In genomic region chr13:109779074-109779473, GRCh38 we compare ENCODE assay signal across 8 cellular contexts. TPM values are rescaled to one million over a fixed set of nuclear protein-coding genes. Genes with fewer than 3 reads are reported as not detected.
A peak's percentile ranks its signal among the peaks of the same experiment; 100 is the strongest.
DNase-seq lines count a peak whose midpoint lies in the region; ATAC-seq and TF ChIP-seq lines count a peak whose summit lies in the region.

No MANE protein-coding gene starts in this region.

- peak overlapping the region; percentile 20; the same call in 1 of the 2 replicates for H3K27ac Mint-ChIP-seq in WTC11

- H2AK5ac ChIP-seq in trophoblast cell (ENCODE audit: low read length): no peak overlapping the region

- H3K36me3 ChIP-seq in endocrine pancreas (ENCODE audit: control insufficient read depth, insufficient read depth, low read length): peaks cover 11% of the 10 kb centered on the region
- H3K36me3 ChIP-seq in trophoblast cell (ENCODE audit: control insufficient read depth in 1 of 2, insufficient read depth in 2 of 2, low read length in 2 of 2): peaks cover 19 to 22% of the 10 kb centered on the region in 2 experiments

- peaks cover 46% of the 10 kb centered on the region for H3K4me1 Mint-ChIP-seq in WTC11

- no peak overlapping the region for H3K18ac ChIP-seq in trophoblast cell (ENCODE audit: low read length)

- no peak for TF ChIP-seq CTCF in WTC11 (IDR thresholded peaks at IDR 0.05)

- H4K91ac ChIP-seq in trophoblast cell (ENCODE audit: low read depth, low read length): no peak overlapping the region

- no peak overlapping the region for H3K27ac ChIP-seq in trophoblast cell (ENCODE audit: low read depth, low read length)

- H4K8ac ChIP-seq in trophoblast cell (ENCODE audit: low read depth, low read length): no peak overlapping the region

- H2BK5ac ChIP-seq in trophoblast cell (ENCODE audit: low read depth, low read length, poor library complexity): no peak overlapping the region

- no peaks in the 10 kb centered on the region for H3K9me3 ChIP-seq in endocrine pancreas (ENCODE audit: control insufficient read depth, low read length)
- H3K9me3 ChIP-seq in trophoblast cell (ENCODE audit: insufficient read depth, low read depth, low read length): peaks cover 2% of the 10 kb centered on the region

- no peaks in the 10 kb centered on the region for H3K9me3 Mint-ChIP-seq in WTC11

- no peaks in the 10 kb centered on the region for H3K79me1 ChIP-seq in trophoblast cell (ENCODE audit: low read length)

- ATAC-seq in WTC11: no peak
- no peak for ATAC-seq in GM18907 (IDR thresholded peaks at IDR 0.05; ENCODE audit: unreplicated experiment)

- CTCF ChIA-PET in WTC11 (lab: Charles Lee): no interaction called here

- H3K79me2 ChIP-seq in trophoblast cell (ENCODE audit: control insufficient read depth, insufficient read depth, low read length, poor library complexity): peaks cover under 1% of the 10 kb centered on the region

- no peak overlapping the region for H2BK12ac ChIP-seq in trophoblast cell (ENCODE audit: low read length)

- no peak overlapping the region for H2BK120ac ChIP-seq in trophoblast cell (ENCODE audit: insufficient read depth, low read length, poor library complexity)

- H3K9ac ChIP-seq in endocrine pancreas (ENCODE audit: control insufficient read depth, insufficient read depth, low read length): peak overlapping the region; percentile 67
- H3K9ac ChIP-seq in trophoblast cell (ENCODE audit: low read length): no peak overlapping the region

- H3K14ac ChIP-seq in trophoblast cell (ENCODE audit: low read length): no peak overlapping the region

- H3K27me3 ChIP-seq in endocrine pancreas (ENCODE audit: control insufficient read depth, insufficient read depth, low read length) (no peaks in the 10 kb centered on the region), trophoblast cell (ENCODE audit: insufficient read depth, low read length) (no peaks in the 10 kb centered on the region)

- H3K23ac ChIP-seq in trophoblast cell (ENCODE audit: low read length): no peak overlapping the region

- H3K4ac ChIP-seq in trophoblast cell (ENCODE audit: low read depth, low read length): no peak overlapping the region

- POLR2A ChIA-PET in WTC11 (lab: Charles Lee): no interaction called here

- DNase-seq in DMS79 treated with DMSO at 0.1 percent for 48 hours (lab: John Stamatoyannopoulos, UW): peak; percentile 40
- no peak for DNase-seq in DMS79 (lab: John Stamatoyannopoulos, UW)
- no peak for DNase-seq in WTC11 (ENCODE audit: low spot score)
- DNase-seq in stimulated activated CD8-positive, alpha-beta memory T cell treated with anti-CD3 and anti-CD28 coated beads, Interleukin-4, amount 100 ng/mL, for 48 hours: peak; percentile 40
- DNase-seq in GM19240 (ENCODE audit: insufficient read length, low spot score): no peak
- DNase-seq in trophoblast cell: no peak

- no peak overlapping the region for H4K12ac ChIP-seq in trophoblast cell (ENCODE audit: low read depth, low read length)

- no peak overlapping the region for H3K4me2 ChIP-seq in trophoblast cell (ENCODE audit: low read length)

- WGBS in trophoblast cell (ENCODE audit: extremely low coverage, insufficient coverage, insufficient read length): no CpG with 5 or more reads among the region's 4 CpGs

- H3K4me3 Mint-ChIP-seq in WTC11: peak overlapping the region; percentile 61

- H3K4me3 ChIP-seq in endocrine pancreas (ENCODE audit: control insufficient read depth, insufficient read depth, low read length) (peak overlapping the region; percentile 92), trophoblast cell (ENCODE audit: low read depth, low read length) (no peak overlapping the region)

- no peak overlapping the region for H2AFZ ChIP-seq in trophoblast cell (ENCODE audit: insufficient read depth, low read length, poor library complexity)

- H3K27me3 Mint-ChIP-seq in WTC11 (ENCODE audit: low read depth): no peaks in the 10 kb centered on the region

- peaks cover 17% of the 10 kb centered on the region for H3K36me3 Mint-ChIP-seq in WTC11

- H3K4me1 ChIP-seq in endocrine pancreas (ENCODE audit: control insufficient read depth, insufficient read depth, low read length): peaks cover 12% of the 10 kb centered on the region
- H3K4me1 ChIP-seq in trophoblast cell (ENCODE audit: control insufficient read depth in 1 of 2, insufficient read depth in 2 of 2, low read length in 2 of 2): peaks cover 6 to 14% of the 10 kb centered on the region in 2 experiments

TF ChIP-seq in WTC11, 78 proteins besides CTCF, POLR2A, EP300 and RAD21 (continues in another document):
- TF ChIP-seq PREB (CRISPR knock-in tag; IDR thresholded peaks at IDR 0.05; ENCODE audit: borderline replicate concordance) (no peak), PRRX2 (CRISPR knock-in tag; IDR thresholded peaks at IDR 0.05) (no peak), TP53 (CRISPR knock-in tag; IDR thresholded peaks at IDR 0.05) (no peak), FOXJ3 (CRISPR knock-in tag; IDR thresholded peaks at IDR 0.05; ENCODE audit: borderline replicate concordance) (no peak), PRDM15 (CRISPR knock-in tag; IDR thresholded peaks at IDR 0.05) (no peak), MLX (CRISPR knock-in tag; IDR thresholded peaks at IDR 0.05) (no peak), E2F5 (CRISPR knock-in tag; IDR thresholded peaks at IDR 0.05) (no peak), ZNF396 (CRISPR knock-in tag; IDR thresholded peaks at IDR 0.05; ENCODE audit: borderline replicate concordance) (no peak), ESRRA (CRISPR knock-in tag; IDR thresholded peaks at IDR 0.05; ENCODE audit: borderline replicate concordance) (no peak), HMGXB4 (CRISPR knock-in tag; IDR thresholded peaks at IDR 0.05) (no peak), ZNF121 (CRISPR knock-in tag; IDR thresholded peaks at IDR 0.05) (no peak)

RNA-seq across cellular contexts. Expression of gene IRS2, which starts 7.3 kb away (rescaled TPM):
- total RNA-seq in WTC11 (2021): 17.9 to 20.5 TPM (median 18.6 TPM) in 3 replicates
- 6.2 and 6.6 TPM in 2 replicates for polyA plus RNA-seq in trophoblast cell (2013)

Comparison
In these comparisons a context has a peak if more than half of its experiments do, and no peak if none do; other contexts are left out.
1. DNase-seq: peak in DMS79 treated with DMSO at 0.1 percent for 48 hours (single experiment) and stimulated activated CD8-positive, alpha-beta memory T cell treated with anti-CD3 and anti-CD28 coated beads, Interleukin-4, amount 100 ng/mL, for 48 hours (single experiment); none in DMS79 (single experiment), WTC11 (single experiment), GM19240 (single experiment) and trophoblast cell (0 of 2).